In genomic region chr1:40736085-40736531, GRCh38 we compare ENCODE assay signal across 10 cellular contexts. TPM values are rescaled to one million over a fixed set of nuclear protein-coding genes. Genes with fewer than 3 reads are reported as not detected.
DNase-seq lines count a peak whose midpoint lies in the region; ATAC-seq and TF ChIP-seq lines count a peak whose summit lies in the region.
"Had no signal": no experiment of that assay in that cellular context is flagged by ENCODE, and none has a peak within 500 bp of the region (broad histone marks: within the 10 kb centered on the region; RNA-seq: fewer than 3 reads in every experiment).

No MANE protein-coding gene starts in this region.

- H3K36me3 ChIP-seq in GM23248 (ENCODE audit: low read depth) (peaks cover 14% of the 10 kb centered on the region; the same call in 1 of the 2 replicates), ascending aorta (peaks cover 10 to 13% of the 10 kb centered on the region in 2 donors), upper lobe of left lung (peaks cover 0 to 20% (median 12%) of the 10 kb centered on the region in 4 donors)

- H3K79me2 ChIP-seq in GM23248 (ENCODE audit: insufficient read depth): peaks cover 68% of the 10 kb centered on the region

- no peak overlapping the region for H2AFZ ChIP-seq in GM23248

- H4K20me1 ChIP-seq in GM23248 (ENCODE audit: insufficient read depth): no peaks in the 10 kb centered on the region

- H3K9me3 ChIP-seq in GM23248 (ENCODE audit: low read depth) (no peaks in the 10 kb centered on the region), ascending aorta (no peaks in the 10 kb centered on the region), upper lobe of left lung (no peaks in the 10 kb centered on the region)
- H3K9me3 ChIP-seq in CD4-positive, alpha-beta T cell (ENCODE audit: control insufficient read depth, low read length): no peaks in the 10 kb centered on the region

- H3K4me1 ChIP-seq in GM23248 (ENCODE audit: insufficient read depth): peaks cover 14% of the 10 kb centered on the region; the same call in 1 of the 2 replicates
- peaks cover 3 to 10% of the 10 kb centered on the region in 2 donors for H3K4me1 ChIP-seq in ascending aorta
- H3K4me1 ChIP-seq in upper lobe of left lung: peaks cover 9 to 19% (median 14%) of the 10 kb centered on the region in 4 donors

- ATAC-seq in CD4-positive, alpha-beta T cell (ENCODE audit: poor library complexity): no peak
- ATAC-seq in upper lobe of left lung (ENCODE audit: low FRiP score in 2 of 2): no peak
- ATAC-seq: activated naive CD4-positive, alpha-beta T cell treated with anti-CD3 and anti-CD28 coated beads, Interleukin-2, amount 50 U/mL, for 72 hours had no signal

- no peaks in the 10 kb centered on the region for H3K9me3 Mint-ChIP-seq in CD4-positive, alpha-beta T cell
- H3K9me3 Mint-ChIP-seq: activated naive CD4-positive, alpha-beta T cell treated with anti-CD3 and anti-CD28 coated beads, Interleukin-2, amount 50 U/mL, for 72 hours had no signal

- H3K9me2 ChIP-seq in GM23248 (ENCODE audit: insufficient read depth): no peaks in the 10 kb centered on the region

- H3K27ac Mint-ChIP-seq in CD4-positive, alpha-beta T cell: no peak overlapping the region
- H3K27ac Mint-ChIP-seq: activated naive CD4-positive, alpha-beta T cell treated with anti-CD3 and anti-CD28 coated beads, Interleukin-2, amount 50 U/mL, for 72 hours had no signal

- DNase-seq in GM23248 (peak; percentile 60), ascending aorta (ENCODE audit: low spot score in 2 of 2) (no peak), glomerular visceral epithelial cell (ENCODE audit: extremely low spot score) (peak; percentile 73), pulmonary artery endothelial cell (ENCODE audit: low read depth, low spot score) (peak; percentile 56), upper lobe of left lung (no peak)
- no peak for DNase-seq in CD4-positive, alpha-beta T cell
- no peak for DNase-seq in activated CD4-positive, alpha-beta T cell treated with anti-CD3 and anti-CD28 coated beads, Interleukin-2, amount 50 U/mL, for 4 hours
- DNase-seq in activated CD4-positive, alpha-beta T cell treated with anti-CD3 and anti-CD28 coated beads for 48 hours: no peak
- DNase-seq: DMS79 treated with DMSO at 0.1 percent for 48 hours had no signal

- in situ Hi-C loops in GM23248 (cut with MboI): no loop called here

- no peak for TF ChIP-seq CTCF in ascending aorta (IDR thresholded peaks at IDR 0.05)
- TF ChIP-seq CTCF in CD4-positive, alpha-beta T cell (IDR thresholded peaks at IDR 0.05): no peak
- no peak for TF ChIP-seq CTCF in upper lobe of left lung (IDR thresholded peaks at IDR 0.05)

- H3K27ac ChIP-seq in GM23248 (peak overlapping the region; percentile 12), ascending aorta (peak overlapping the region; percentile 46 to 59), upper lobe of left lung (peak overlapping the region in 1 of 4 donors; percentile 34)
- no peak overlapping the region for H3K27ac ChIP-seq in CD4-positive, alpha-beta T cell (ENCODE audit: low read depth, low read length)

- CTCF ChIA-PET in CD4-positive, alpha-beta T cell (lab: Charles Lee): no interaction called here

- H3F3A ChIP-seq in GM23248 (ENCODE audit: insufficient read depth): peaks cover 17% of the 10 kb centered on the region

- H3K4me2 ChIP-seq in GM23248 (ENCODE audit: unreplicated experiment): no peak overlapping the region

- H3K27me3 ChIP-seq in GM23248 (replicated peaks; ENCODE audit: insufficient read depth) (no peaks in the 10 kb centered on the region), ascending aorta (no peaks in the 10 kb centered on the region), upper lobe of left lung (no peaks in the 10 kb centered on the region)
- H3K27me3 ChIP-seq in CD4-positive, alpha-beta T cell (ENCODE audit: control insufficient read depth, insufficient read depth, low read length): no peaks in the 10 kb centered on the region

- no peak for TF ChIP-seq POLR2A in upper lobe of left lung (IDR thresholded peaks at IDR 0.05)

- H3K4me1 Mint-ChIP-seq in CD4-positive, alpha-beta T cell (ENCODE audit: low read depth): peaks cover 57% of the 10 kb centered on the region

- H3K4me3 Mint-ChIP-seq in CD4-positive, alpha-beta T cell: no peak overlapping the region

- POLR2A ChIA-PET in CD4-positive, alpha-beta T cell (lab: Charles Lee): no interaction called here

- no peaks in the 10 kb centered on the region for H3K27me3 Mint-ChIP-seq in CD4-positive, alpha-beta T cell

- peaks cover 48% of the 10 kb centered on the region for H3K36me3 Mint-ChIP-seq in CD4-positive, alpha-beta T cell (ENCODE audit: low read depth)

- H3K9ac ChIP-seq in GM23248: no peak overlapping the region

- TF ChIP-seq EP300 in upper lobe of left lung (IDR thresholded peaks at IDR 0.05): no peak

- H3K4me3 ChIP-seq in GM23248: no peak overlapping the region
- H3K4me3 ChIP-seq in ascending aorta: no peak overlapping the region
- H3K4me3 ChIP-seq in upper lobe of left lung: no peak overlapping the region

- intact Hi-C loops in ascending aorta (cut with DNase I): no loop called here
- intact Hi-C loops in CD4-positive, alpha-beta T cell (cut with DNase I, micrococcal nuclease): no loop called here

RNA-seq across cellular contexts. Expression of gene NFYC, which starts 44.6 kb away (rescaled TPM):
- 23.7 and 24.5 TPM in 2 replicates for total RNA-seq in GM23248 (2014; rRNA removed; shearing (Covaris generic))
- 28.3 and 33.1 TPM in 2 replicates for polyA plus RNA-seq in GM23248 (2016; fragmentation: Nextera tagmentation; extraction: Ambion mirVana)
- total RNA-seq in ascending aorta (75.9 TPM), pulmonary artery endothelial cell (15.0 and 24.0 TPM in 2 replicates), upper lobe of left lung (10 to 100 TPM; 40.0 to 73.3 (median 50.9) TPM)
- 10 to 100 TPM; 28.6 to 35.2 TPM for total RNA-seq in CD4-positive, alpha-beta T cell

RNA-seq across cellular contexts. Expression of gene KCNQ4, which starts 47.5 kb away (rescaled TPM):
- not detected in 2 replicates for total RNA-seq in GM23248 (2014; rRNA removed; shearing (Covaris generic))
- polyA plus RNA-seq in GM23248 (2016; fragmentation: Nextera tagmentation; extraction: Ambion mirVana): not detected in 2 replicates
- total RNA-seq in ascending aorta: 14.5 TPM
- total RNA-seq in pulmonary artery endothelial cell: 0.04 TPM in 1 of 2 replicates, not detected in the other
- total RNA-seq in CD4-positive, alpha-beta T cell: under 1 TPM; 0.25 to 0.30 TPM
- total RNA-seq in upper lobe of left lung: under 1 TPM in 5 of 6 donors, not detected in 1; 0.44 to 0.89 (median 0.60) TPM

Comparison
In these comparisons a context has a peak if more than half of its experiments do, and no peak if none do; other contexts are left out.
1. DNase-seq: peak in GM23248 (single experiment), glomerular visceral epithelial cell (single experiment) and pulmonary artery endothelial cell (single experiment); none in ascending aorta (0 of 2), CD4-positive, alpha-beta T cell (0 of 10), upper lobe of left lung (0 of 2), activated CD4-positive, alpha-beta T cell treated with anti-CD3 and anti-CD28 coated beads, Interleukin-2, amount 50 U/mL, for 4 hours (0 of 2) and activated CD4-positive, alpha-beta T cell treated with anti-CD3 and anti-CD28 coated beads for 48 hours (single experiment).